8 cellular contexts compared by ENCODE assay signal in the genomic region with DNA sequence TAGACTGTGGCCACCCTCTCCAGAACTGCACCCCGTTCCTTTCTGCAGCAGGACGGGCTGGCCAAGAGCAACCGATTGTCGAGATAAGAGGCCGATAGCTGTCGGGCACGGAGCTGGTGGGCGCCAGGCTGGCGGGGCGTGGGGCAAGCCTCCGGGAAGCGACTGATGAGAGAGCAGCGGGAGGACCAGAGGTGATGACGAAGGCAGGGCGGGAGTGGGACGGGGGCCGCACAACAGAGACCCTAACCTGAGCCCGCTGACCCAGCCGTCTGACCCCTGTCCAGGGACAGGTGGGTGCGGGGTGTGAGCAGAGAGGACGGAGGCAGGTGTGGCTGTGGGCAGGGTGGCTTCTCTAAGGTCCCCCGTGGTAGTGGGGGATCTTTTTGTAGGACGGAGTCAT. TPM values are rescaled to one million over a fixed set of nuclear protein-coding genes. Genes with fewer than 3 reads are reported as not detected.
A peak's percentile ranks its signal among the peaks of the same experiment; 100 is the strongest.
DNase-seq lines count a peak whose midpoint lies in the region; ATAC-seq and TF ChIP-seq lines count a peak whose summit lies in the region.

No MANE protein-coding gene starts in this region.

- TF ChIP-seq CTCF in VCaP (conservative IDR thresholded peaks at IDR 0.05) (no peak), stomach (IDR thresholded peaks at IDR 0.05) (no peak)

- POLR2A ChIA-PET in HEK293T (lab: Yijun Ruan, JAX), result interaction anchor here (1.0 to 2.2 kb wide), 4 partner anchors 8 to 81 kb away, joined by 3 to 10 read pairs (median 4); no protein-coding TSS in a partner anchor

- H3K4me1 ChIP-seq in right cardiac atrium (ENCODE audit: control insufficient read depth, insufficient read depth, low read length) (no peaks in the 10 kb centered on the region), stomach (peaks cover 6 to 13% (median 12%) of the 10 kb centered on the region in 4 donors)

- H3K9me3 ChIP-seq in right cardiac atrium (ENCODE audit: control insufficient read depth, low read length) (no peaks in the 10 kb centered on the region), stomach (no peaks in the 10 kb centered on the region)

- H3K36me3 ChIP-seq in stomach, result no peaks in the 10 kb centered on the region

- H3K27ac ChIP-seq in VCaP (peak overlapping the region; percentile 78), right cardiac atrium (ENCODE audit: low read length) (no peak overlapping the region), stomach (peak overlapping the region in 4 of 5 donors; percentile 69 to 85 (median 80))

- 46% methylated on average over 23 of the region's 23 CpGs for WGBS in right cardiac atrium
- 38 to 61% (median 42%) methylated on average over 18 to 23 of the region's 23 CpGs for WGBS in stomach, 5 donors

- H3K27ac Mint-ChIP-seq in activated CD4-positive, alpha-beta T cell treated with anti-CD3 and anti-CD28 coated beads, Interleukin-2, amount 10 ng/mL, durations not matched to agents 24 days and 14 days, result peak overlapping the region; percentile 75

- TF ChIP-seq POLR2A in stomach (IDR thresholded peaks at IDR 0.05), result no peak

- H3K27me3 ChIP-seq in right cardiac atrium (ENCODE audit: control insufficient read depth, insufficient read depth) (no peaks in the 10 kb centered on the region), stomach (peaks cover 0 to 15% (median 6%) of the 10 kb centered on the region in 3 donors)

- peaks cover 12% of the 10 kb centered on the region for H3K4me1 Mint-ChIP-seq in activated CD4-positive, alpha-beta T cell treated with anti-CD3 and anti-CD28 coated beads, Interleukin-2, amount 10 ng/mL, durations not matched to agents 24 days and 14 days

- CTCF ChIA-PET in HEK293T (lab: Yijun Ruan, JAX), result no interaction called here

- intact Hi-C loops in activated CD4-positive, alpha-beta T cell treated with anti-CD3 and anti-CD28 coated beads, Interleukin-2, amount 10 ng/mL, durations not matched to agents 24 days and 14 days (cut with micrococcal nuclease), result loop anchor here (2.0 to 10.0 kb wide), 3 partner anchors 74 to 192 kb away; partner anchors contain the start of genes DUSP8 and TOLLIP
- intact Hi-C loops in right cardiac atrium (cut with DNase I) (no loop called here), stomach (cut with DNase I; ENCODE audit: low total_unique reads) (no loop called here)

- H3K9me3 Mint-ChIP-seq in activated CD4-positive, alpha-beta T cell treated with anti-CD3 and anti-CD28 coated beads, Interleukin-2, amount 10 ng/mL, durations not matched to agents 24 days and 14 days, result no peaks in the 10 kb centered on the region

- ATAC-seq in right cardiac atrium (peak in 1 of 2 donors; percentile 13), GM18868 (IDR thresholded peaks at IDR 0.05; ENCODE audit: unreplicated experiment) (no peak)

- H3K36me3 Mint-ChIP-seq in activated CD4-positive, alpha-beta T cell treated with anti-CD3 and anti-CD28 coated beads, Interleukin-2, amount 10 ng/mL, durations not matched to agents 24 days and 14 days (ENCODE audit: low read depth), result no peaks in the 10 kb centered on the region

- H3K27me3 Mint-ChIP-seq in activated CD4-positive, alpha-beta T cell treated with anti-CD3 and anti-CD28 coated beads, Interleukin-2, amount 10 ng/mL, durations not matched to agents 24 days and 14 days, result peaks cover 25% of the 10 kb centered on the region

- no peak overlapping the region for H3K4me3 ChIP-seq in right cardiac atrium (ENCODE audit: low read length)
- H3K4me3 ChIP-seq in stomach, result peak overlapping the region; percentile 45 to 58 (median 54)

- no peak for DNase-seq in activated CD4-positive, alpha-beta T cell treated with anti-CD3 and anti-CD28 coated beads, Interleukin-2, amount 10 ng/mL, durations not matched to agents 24 days and 14 days
- no peak for DNase-seq in activated CD4-positive, alpha-beta T cell treated with anti-CD3 and anti-CD28 coated beads for 4 hours
- peak in 2 of 3 donors; percentile 62 to 67 for DNase-seq in right cardiac atrium
- DNase-seq in stomach, result no peak
- DNase-seq in HEK293T (ENCODE audit: extremely low spot score), result no peak
- DNase-seq in stimulated activated naive CD4-positive, alpha-beta T cell treated with Interleukin-2 at 50 U/mL for 16 hours (lab: John Stamatoyannopoulos, UW), result no peak

- TF ChIP-seq EP300 in stomach (IDR thresholded peaks at IDR 0.05), result no peak

- H3K4me3 Mint-ChIP-seq in activated CD4-positive, alpha-beta T cell treated with anti-CD3 and anti-CD28 coated beads, Interleukin-2, amount 10 ng/mL, durations not matched to agents 24 days and 14 days, result peak overlapping the region; percentile 83

TF ChIP-seq in HEK293T, 16 proteins besides CTCF, POLR2A, EP300 and RAD21:
- no peak for TF ChIP-seq FOXM1 (IDR thresholded peaks at IDR 0.05; ENCODE audit: borderline replicate concordance)
- no peak for TF ChIP-seq FOXA1 (IDR thresholded peaks at IDR 0.05)
- no peak for TF ChIP-seq HDGF (IDR thresholded peaks at IDR 0.05; ENCODE audit: borderline replicate concordance)
- TF ChIP-seq BHLHE40 (IDR thresholded peaks at IDR 0.05; ENCODE audit: borderline replicate concordance), result no peak
- TF ChIP-seq ARNT (IDR thresholded peaks at IDR 0.05), result no peak
- no peak for TF ChIP-seq SP1 (IDR thresholded peaks at IDR 0.05)
- TF ChIP-seq SUZ12 (IDR thresholded peaks at IDR 0.05), result no peak
- TF ChIP-seq NFRKB (IDR thresholded peaks at IDR 0.05), result no peak
- TF ChIP-seq L3MBTL2 (conservative IDR thresholded peaks at IDR 0.05), result no peak

RNA-seq across cellular contexts. Expression of gene BRSK2, which starts 7.3 kb away (rescaled TPM):
- total RNA-seq in activated CD4-positive, alpha-beta T cell treated with anti-CD3 and anti-CD28 coated beads, Interleukin-2, amount 10 ng/mL, durations not matched to agents 24 days and 14 days, result 0.84 and 0.97 TPM in 2 replicates
- total RNA-seq in right cardiac atrium (1 to 10 TPM in 2 of 4 donors, under 1 TPM in 2; 0.61 to 2.3 (median 1.4) TPM), stomach (1 to 10 TPM in 2 of 5 donors, not detected in 3; 1.8 TPM)
- polyA plus RNA-seq in right cardiac atrium (2.3 TPM), stomach (1 to 10 TPM; 1.8 to 6.9 (median 3.2) TPM)

Comparison
In these comparisons a context has a peak if more than half of its experiments do, and no peak if none do; other contexts are left out.
1. DNase-seq: peak in right cardiac atrium (2 of 3); none in activated CD4-positive, alpha-beta T cell treated with anti-CD3 and anti-CD28 coated beads, Interleukin-2, amount 10 ng/mL, durations not matched to agents 24 days and 14 days (single experiment), activated CD4-positive, alpha-beta T cell treated with anti-CD3 and anti-CD28 coated beads for 4 hours (0 of 2), stomach (single experiment), HEK293T (single experiment) and stimulated activated naive CD4-positive, alpha-beta T cell treated with Interleukin-2 at 50 U/mL for 16 hours (single experiment).